Comparison of ENCODE assay signal across 8 cellular contexts in genomic region chr1:155324041-155324716, GRCh38. TPM values are rescaled to one million over a fixed set of nuclear protein-coding genes. Genes with fewer than 3 reads are reported as not detected.
DNase-seq lines count a peak whose midpoint lies in the region; ATAC-seq, FAIRE-seq and TF ChIP-seq lines count a peak whose summit lies in the region.

No MANE protein-coding gene starts in this region.

- DNase-seq in D721Med (ENCODE audit: insufficient read length, low spot score) (peak; percentile 98), OCI-M1 (lab: John Stamatoyannopoulos, UW) (peak; percentile 97), activated T-cell treated with anti-CD3 and anti-CD28 coated beads for 48 hours (ENCODE audit: low read depth) (peak; percentile 92), epithelial cell of prostate (ENCODE audit: low read depth, low spot score) (peak; percentile 74), mucosa of gallbladder (ENCODE audit: low spot score) (peak; percentile 95)
- peak; percentile 87 for DNase-seq in stimulated activated CD8-positive, alpha-beta memory T cell treated with anti-CD3 and anti-CD28 coated beads, Interleukin-4, amount 100 ng/mL, for 24 hours (ENCODE audit: low read depth)

- H3K27ac Mint-ChIP-seq in IgD-negative memory B cell: peak overlapping the region; percentile 39 to 90 (median 59)

- H3K36me3 Mint-ChIP-seq in IgD-negative memory B cell: no peaks in the 10 kb centered on the region

- peak; percentile 58 for ATAC-seq in GM21528 (IDR thresholded peaks at IDR 0.05; ENCODE audit: low FRiP score, unreplicated experiment)

- TF ChIP-seq CTCF in D721Med (IDR thresholded peaks at IDR 0.05; ENCODE audit: insufficient read depth, missing control alignments): no peak

- peak overlapping the region; percentile 58 to 95 (median 90) for H3K4me3 Mint-ChIP-seq in IgD-negative memory B cell

- H3K4me1 Mint-ChIP-seq in IgD-negative memory B cell: peaks cover 0 to 25% (median 13%) of the 10 kb centered on the region in 3 donors

- H3K27ac ChIP-seq in epithelial cell of prostate: peak overlapping the region; percentile 88

- FAIRE-seq in D721Med (lab: Jason Lieb, UNC): no peak

- no peaks in the 10 kb centered on the region for H3K9me3 Mint-ChIP-seq in IgD-negative memory B cell

- no peaks in the 10 kb centered on the region for H3K27me3 Mint-ChIP-seq in IgD-negative memory B cell

RNA-seq across cellular contexts. Expression of gene RUSC1, which starts 3.5 kb away (rescaled TPM):
- polyA plus RNA-seq in IgD-negative memory B cell: 8.9 TPM
- total RNA-seq in mucosa of gallbladder: 58.8 TPM

RNA-seq across cellular contexts. Expression of gene FDPS, which starts 15.5 kb away (rescaled TPM):
- 120 TPM for polyA plus RNA-seq in IgD-negative memory B cell
- total RNA-seq in mucosa of gallbladder: 269 TPM

RNA-seq across cellular contexts. Expression of gene PKLR, which starts 22.9 kb away (rescaled TPM):
- polyA plus RNA-seq in IgD-negative memory B cell: not detected
- total RNA-seq in mucosa of gallbladder: 1.7 TPM

RNA-seq across cellular contexts. Expression of gene HCN3, which starts 46.9 kb away (rescaled TPM):
- polyA plus RNA-seq in IgD-negative memory B cell: 2.3 TPM
- total RNA-seq in mucosa of gallbladder: 8.7 TPM

RNA-seq across cellular contexts. Expression of gene CLK2, which starts 50.9 kb away (rescaled TPM):
- polyA plus RNA-seq in IgD-negative memory B cell: 19.7 TPM
- 73.7 TPM for total RNA-seq in mucosa of gallbladder

Comparison
In these comparisons a context has a peak if more than half of its experiments do, and no peak if none do; other contexts are left out.
1. Peak in every context shown above with its lines: DNase-seq, ATAC-seq and H3K27ac ChIP-seq.